34 cellular contexts compared by ENCODE assay signal in the genomic region with DNA sequence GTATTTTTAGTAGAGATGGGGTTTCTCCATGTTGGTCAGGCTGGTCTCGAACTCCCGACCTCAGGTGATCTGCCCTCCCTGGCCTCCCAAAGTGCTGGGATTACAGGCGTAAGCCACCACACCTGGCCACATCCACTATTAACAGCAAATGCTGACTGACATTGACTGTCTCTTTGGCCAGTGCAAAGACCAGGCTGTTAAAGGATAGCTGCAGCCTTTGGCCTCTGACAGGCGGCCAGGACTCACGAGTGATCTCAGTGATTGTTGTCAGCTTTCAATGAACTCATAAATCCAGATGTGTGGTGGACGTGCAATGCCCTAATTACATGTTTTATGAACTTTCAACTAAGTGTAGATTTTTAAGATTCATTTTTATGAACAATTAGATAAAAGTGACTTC.
"Had no signal": no experiment of that assay in that cellular context is flagged by ENCODE, and none has a peak within 500 bp of the region (broad histone marks: within the 10 kb centered on the region; RNA-seq: fewer than 3 reads in every experiment).

No MANE protein-coding gene starts in this region.

- DNase-seq: activated B cell treated with CpG ODN at 0.5 μM for 24 hours; activated CD4-positive, alpha-beta memory T cell treated with anti-CD3 and anti-CD28 coated beads for 36 hours; activated CD4-positive, alpha-beta T cell treated with anti-CD3 and anti-CD28 coated beads for 4 hours; activated CD4-positive, alpha-beta T cell treated with anti-CD3 and anti-CD28 coated beads, Interleukin-2, amount 10 ng/mL, durations not matched to agents 24 days and 14 days; activated CD4-positive, alpha-beta T cell treated with anti-CD3 and anti-CD28 coated beads, Interleukin-2, amount 50 U/mL, for 1 hour; activated CD4-positive, alpha-beta T cell treated with anti-CD3 and anti-CD28 coated beads, Interleukin-2, amount 50 U/mL, for 4 hours; activated CD4-positive, CD25-positive, alpha-beta regulatory T cell treated with anti-CD3 and anti-CD28 coated beads, Interleukin-2, amount 50 U/mL, for 72 hours; activated CD8-positive, alpha-beta memory T cell treated with anti-CD3 and anti-CD28 coated beads, Interleukin-2, amount 50 U/mL, for 4 hours; activated CD8-positive, alpha-beta T cell treated with anti-CD3 and anti-CD28 coated beads for 36 hours; activated effector memory CD4-positive, alpha-beta T cell treated with anti-CD3 and anti-CD28 coated beads, Interleukin-2, amount 50 U/mL, for 16 hours; activated gamma-delta T cell treated with Interleukin-2 at 50 U/mL for 16 hours; activated naive CD4-positive, alpha-beta T cell; activated naive CD4-positive, alpha-beta T cell treated with anti-CD3 and anti-CD28 coated beads for 36 hours; activated naive CD4-positive, alpha-beta T cell treated with anti-CD3 and anti-CD28 coated beads, Interleukin-2, amount 50 U/mL, for 16 hours; activated naive CD8-positive, alpha-beta T cell treated with anti-CD3 and anti-CD28 coated beads for 36 hours; activated T-cell treated with anti-CD3 and anti-CD28 coated beads for 4 hours; activated T-cell treated with anti-CD3 and anti-CD28 coated beads, Interleukin-2, amount 50 U/mL, for 1 hour; activated T-cell treated with anti-CD3 and anti-CD28 coated beads, Interleukin-2, amount 50 U/mL, for 4 hours; activated T-cell treated with anti-CD3 and anti-CD28 coated beads, Interleukin-2, amount 50 U/mL, for 72 hours; adrenal gland; amniotic stem cell; aorta; body of pancreas; brain microvascular endothelial cell; central memory CD4-positive, alpha-beta T cell; T-helper 1 cell; T-helper 2 cell; T-helper 9 cell had no signal

- FAIRE-seq: astrocyte, TTC549 had no signal

- H3K9me3 ChIP-seq: adrenal gland, body of pancreas, breast epithelium had no signal

- H3K27me3 ChIP-seq: adrenal gland, body of pancreas, brain microvascular endothelial cell, breast epithelium had no signal

- H3K4me3 ChIP-seq: adrenal gland, body of pancreas, breast epithelium had no signal

- H3K36me3 ChIP-seq: adrenal gland, brain microvascular endothelial cell, breast epithelium had no signal

- H3K27ac ChIP-seq: adrenal gland, body of pancreas, brain microvascular endothelial cell, breast epithelium, VCaP had no signal

- ATAC-seq: activated CD8-positive, alpha-beta T cell treated with anti-CD3 and anti-CD28 coated beads for 36 hours; activated naive CD4-positive, alpha-beta T cell treated with anti-CD3 and anti-CD28 coated beads, Interleukin-2, amount 50 U/mL, for 72 hours; activated T-cell treated with anti-CD3 and anti-CD28 coated beads, Interleukin-2, amount 50 U/mL, for 4 hours; activated T-cell treated with anti-CD3 and anti-CD28 coated beads, Interleukin-2, amount 50 U/mL, for 72 hours; activated T-helper 17 cell treated with anti-CD3 and anti-CD28 coated beads, Interleukin-2, amount 50 U/mL, for 72 hours; body of pancreas had no signal

- H3K4me1 ChIP-seq: adrenal gland, body of pancreas, breast epithelium had no signal
